14 cellular contexts compared by ENCODE assay signal in genomic region chr5:119331566-119332095, GRCh38. TPM values are rescaled to one million over a fixed set of nuclear protein-coding genes. Genes with fewer than 3 reads are reported as not detected.
A peak's percentile ranks its signal among the peaks of the same experiment; 100 is the strongest.
DNase-seq lines count a peak whose midpoint lies in the region; ATAC-seq and TF ChIP-seq lines count a peak whose summit lies in the region.
"Had no signal": no experiment of that assay in that cellular context is flagged by ENCODE, and none has a peak within 500 bp of the region (broad histone marks: within the 10 kb centered on the region; RNA-seq: fewer than 3 reads in every experiment).

No MANE protein-coding gene starts in this region.

- no peaks in the 10 kb centered on the region for H4K20me1 ChIP-seq in OCI-LY1 (ENCODE audit: insufficient read depth, low read length)

- peaks cover 26% of the 10 kb centered on the region for H3K36me3 Mint-ChIP-seq in activated CD4-positive, alpha-beta T cell treated with anti-CD3 and anti-CD28 coated beads for 36 hours (ENCODE audit: low read depth)
- H3K36me3 Mint-ChIP-seq in activated naive CD8-positive, alpha-beta T cell treated with anti-CD3 and anti-CD28 coated beads for 36 hours, result peaks cover 31% of the 10 kb centered on the region

- peaks cover 5% of the 10 kb centered on the region for H3K79me1 ChIP-seq in trophoblast cell (ENCODE audit: low read length)

- H2BK5ac ChIP-seq in trophoblast cell (ENCODE audit: low read depth, low read length, poor library complexity), result peak overlapping the region; percentile 6

- H2AFZ ChIP-seq in OCI-LY1 (ENCODE audit: low read length) (no peak overlapping the region), trophoblast cell (ENCODE audit: insufficient read depth, low read length, poor library complexity) (no peak overlapping the region)

- H2BK120ac ChIP-seq in trophoblast cell (ENCODE audit: insufficient read depth, low read length, poor library complexity), result peak overlapping the region; percentile 5

- peak overlapping the region; percentile 40 for H2BK12ac ChIP-seq in trophoblast cell (ENCODE audit: low read length)

- peak overlapping the region; percentile 34 for H4K8ac ChIP-seq in trophoblast cell (ENCODE audit: low read depth, low read length)

- peak overlapping the region; percentile 98 for H3K27ac Mint-ChIP-seq in activated CD4-positive, alpha-beta T cell treated with anti-CD3 and anti-CD28 coated beads for 36 hours
- peak overlapping the region; percentile 96 for H3K27ac Mint-ChIP-seq in activated naive CD8-positive, alpha-beta T cell treated with anti-CD3 and anti-CD28 coated beads for 36 hours

- peaks cover 93% of the 10 kb centered on the region for H3K4me1 ChIP-seq in OCI-LY1 (ENCODE audit: insufficient read depth, low read length, severe bottlenecking)
- peaks cover 14 to 20% of the 10 kb centered on the region in 2 experiments for H3K4me1 ChIP-seq in trophoblast cell (ENCODE audit: control insufficient read depth in 1 of 2, insufficient read depth in 2 of 2, low read length in 2 of 2)
- H3K4me1 ChIP-seq: Caco-2 had no signal

- H3K27ac ChIP-seq in OCI-LY1 (ENCODE audit: low read depth, low read length, poor library complexity, severe bottlenecking) (peak overlapping the region; percentile 99), trophoblast cell (ENCODE audit: low read depth, low read length) (no peak overlapping the region)
- H3K27ac ChIP-seq: VCaP had no signal

- no peak for TF ChIP-seq CTCF in OCI-LY1 (IDR thresholded peaks at IDR 0.05; ENCODE audit: low read length)

- H3K23ac ChIP-seq in trophoblast cell (ENCODE audit: low read length), result no peak overlapping the region

- POLR2A ChIA-PET in activated CD4-positive, alpha-beta T cell treated with anti-CD3 and anti-CD28 coated beads for 36 hours (lab: Charles Lee), result interaction anchor here (0.9 kb wide), 1 partner anchor 62 kb away, joined by 3 read pairs; no protein-coding TSS in a partner anchor

- H3K9me2 ChIP-seq in OCI-LY1 (ENCODE audit: low read depth, low read length), result no peaks in the 10 kb centered on the region
- H3K9me2 ChIP-seq: SK-N-SH had no signal

- H2AK5ac ChIP-seq in trophoblast cell (ENCODE audit: low read length), result no peak overlapping the region

- CTCF ChIA-PET in activated CD4-positive, alpha-beta T cell treated with anti-CD3 and anti-CD28 coated beads for 36 hours (lab: Charles Lee), result interaction anchor here (1.3 to 2.1 kb wide), 3 partner anchors 9 to 63 kb away, joined by 4 to 7 read pairs (median 6); no protein-coding TSS in a partner anchor

- no peak for DNase-seq in activated CD4-positive, alpha-beta T cell treated with anti-CD3 and anti-CD28 coated beads for 36 hours
- no peak for DNase-seq in activated CD4-positive, alpha-beta T cell treated with anti-CD3 and anti-CD28 coated beads, Interleukin-2, amount 50 U/mL, for 4 hours
- DNase-seq in activated naive CD8-positive, alpha-beta T cell treated with anti-CD3 and anti-CD28 coated beads for 36 hours, result no peak
- DNase-seq in trophoblast cell, result no peak
- no peak for DNase-seq in KBM-7
- DNase-seq in cerebellar nuclear complex (lab: John Stamatoyannopoulos, UW), result no peak
- DNase-seq in iPS-NIHi7 (ENCODE audit: extremely low spot score), result no peak
- DNase-seq: Caco-2, HCEC 1CT, NCI-H1417 treated with DMSO at 0.1 percent for 48 hours, SK-N-SH had no signal

- H3K4me1 Mint-ChIP-seq in activated CD4-positive, alpha-beta T cell treated with anti-CD3 and anti-CD28 coated beads for 36 hours, result peaks cover 96% of the 10 kb centered on the region
- H3K4me1 Mint-ChIP-seq in activated naive CD8-positive, alpha-beta T cell treated with anti-CD3 and anti-CD28 coated beads for 36 hours, result peaks cover 89% of the 10 kb centered on the region

- H3K14ac ChIP-seq in trophoblast cell (ENCODE audit: low read length), result no peak overlapping the region

- H3K36me3 ChIP-seq in OCI-LY1 (ENCODE audit: insufficient read depth, low read length) (no peaks in the 10 kb centered on the region), trophoblast cell (ENCODE audit: control insufficient read depth in 1 of 2, insufficient read depth in 2 of 2, low read length in 2 of 2) (no peaks in the 10 kb centered on the region)

- H3K27me3 ChIP-seq in OCI-LY1 (ENCODE audit: insufficient read depth, low read length) (no peaks in the 10 kb centered on the region), trophoblast cell (ENCODE audit: insufficient read depth, low read length) (no peaks in the 10 kb centered on the region)

- peaks cover 50% of the 10 kb centered on the region for H3K79me2 ChIP-seq in OCI-LY1 (ENCODE audit: insufficient read depth, low read length)
- H3K79me2 ChIP-seq in trophoblast cell (ENCODE audit: control insufficient read depth, insufficient read depth, low read length, poor library complexity), result peaks cover 1% of the 10 kb centered on the region

- H3K4ac ChIP-seq in trophoblast cell (ENCODE audit: low read depth, low read length), result no peak overlapping the region

- H3K4me2 ChIP-seq in OCI-LY1 (ENCODE audit: low read length) (peak overlapping the region; percentile 72; the same call in 1 of the 2 replicates), trophoblast cell (ENCODE audit: low read length) (no peak overlapping the region)
- H3K4me2 ChIP-seq: SK-N-SH had no signal

- H3F3A ChIP-seq in OCI-LY1 (ENCODE audit: insufficient read depth, low read length), result no peaks in the 10 kb centered on the region

- no peaks in the 10 kb centered on the region for H3K27me3 Mint-ChIP-seq in activated CD4-positive, alpha-beta T cell treated with anti-CD3 and anti-CD28 coated beads for 36 hours
- H3K27me3 Mint-ChIP-seq in activated naive CD8-positive, alpha-beta T cell treated with anti-CD3 and anti-CD28 coated beads for 36 hours, result no peaks in the 10 kb centered on the region

- intact Hi-C loops in activated CD4-positive, alpha-beta T cell treated with anti-CD3 and anti-CD28 coated beads for 36 hours (cut with DNase I, micrococcal nuclease), result loop anchor here (2.0 kb wide), 2 partner anchors 35 to 37 kb away; no protein-coding TSS in a partner anchor

- H4K12ac ChIP-seq in trophoblast cell (ENCODE audit: low read depth, low read length), result no peak overlapping the region

- in situ Hi-C loops in KBM-7 (cut with MboI; ENCODE audit: low pct_unique_long_range_greater_than_20kb, low sequenced_read_pairs), result no loop called here

- H3K4me3 Mint-ChIP-seq in activated CD4-positive, alpha-beta T cell treated with anti-CD3 and anti-CD28 coated beads for 36 hours, result peak overlapping the region; percentile 0
- H3K4me3 Mint-ChIP-seq in activated naive CD8-positive, alpha-beta T cell treated with anti-CD3 and anti-CD28 coated beads for 36 hours, result peak overlapping the region; percentile 33

- peak overlapping the region; percentile 52 for H3K18ac ChIP-seq in trophoblast cell (ENCODE audit: low read length)

- H3K9ac ChIP-seq in OCI-LY1 (ENCODE audit: low read length), result no peak overlapping the region; the same call in 1 of the 2 replicates
- no peak overlapping the region for H3K9ac ChIP-seq in trophoblast cell (ENCODE audit: low read length)
- H3K9ac ChIP-seq: SK-N-SH had no signal

- H3K4me3 ChIP-seq in OCI-LY1 (ENCODE audit: low read depth, low read length, poor library complexity, severe bottlenecking) (no peak overlapping the region), trophoblast cell (ENCODE audit: low read depth, low read length) (no peak overlapping the region)

- ATAC-seq in activated CD4-positive, alpha-beta T cell treated with anti-CD3 and anti-CD28 coated beads for 36 hours, result no peak
- ATAC-seq: HepG2 had no signal

- no CpG with 5 or more reads among the region's 3 CpGs for WGBS in trophoblast cell (ENCODE audit: extremely low coverage, insufficient coverage, insufficient read length)

- no peak overlapping the region for H4K91ac ChIP-seq in trophoblast cell (ENCODE audit: low read depth, low read length)

- H3K9me3 Mint-ChIP-seq in activated CD4-positive, alpha-beta T cell treated with anti-CD3 and anti-CD28 coated beads for 36 hours (ENCODE audit: low read depth), result no peaks in the 10 kb centered on the region
- no peaks in the 10 kb centered on the region for H3K9me3 Mint-ChIP-seq in activated naive CD8-positive, alpha-beta T cell treated with anti-CD3 and anti-CD28 coated beads for 36 hours

- H3K9me3 ChIP-seq in OCI-LY1 (ENCODE audit: low read length) (no peaks in the 10 kb centered on the region), trophoblast cell (ENCODE audit: insufficient read depth, low read depth, low read length) (no peaks in the 10 kb centered on the region)
- H3K9me3 ChIP-seq: Caco-2, SK-N-SH had no signal

RNA-seq across cellular contexts. Expression of gene TNFAIP8, which starts 24.2 kb away (rescaled TPM):
- total RNA-seq in activated CD4-positive, alpha-beta T cell treated with anti-CD3 and anti-CD28 coated beads for 36 hours, result 100 to 1,000 TPM; 166 to 171 TPM
- total RNA-seq in activated naive CD8-positive, alpha-beta T cell treated with anti-CD3 and anti-CD28 coated beads for 36 hours, result 100 to 1,000 TPM; 176 to 178 TPM
- polyA plus RNA-seq in trophoblast cell (2013), result 58.8 and 59.8 TPM in 2 replicates
